Comparison of ENCODE assay signal across 26 cellular contexts in the genomic region with DNA sequence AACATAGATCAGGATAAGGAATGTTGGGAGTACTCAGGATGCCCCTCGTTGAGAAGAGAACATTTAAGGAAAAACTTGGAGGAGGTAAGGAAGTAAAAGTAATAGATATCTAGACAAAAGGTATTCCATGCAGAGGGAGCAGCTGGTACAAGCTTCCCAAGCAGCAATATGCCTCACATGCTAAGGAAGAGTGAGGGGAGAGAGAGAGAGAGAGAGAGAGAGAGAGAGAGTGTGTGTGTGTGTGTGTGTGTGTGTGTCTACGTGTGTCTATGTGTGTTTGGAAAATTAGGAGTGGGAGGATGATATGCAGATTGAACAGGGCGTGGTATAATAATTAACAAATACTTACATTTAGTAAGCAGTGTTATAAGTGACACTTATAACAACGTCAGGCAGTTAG.
"Had no signal": no experiment of that assay in that cellular context is flagged by ENCODE, and none has a peak within 500 bp of the region (broad histone marks: within the 10 kb centered on the region; RNA-seq: fewer than 3 reads in every experiment).

No MANE protein-coding gene starts in this region.

- H3K9me3 ChIP-seq: adrenal gland, ascending aorta, breast epithelium, colonic mucosa, gastrocnemius medialis had no signal

- H3K36me3 ChIP-seq: adrenal gland, ascending aorta, breast epithelium, cardiac muscle cell, colonic mucosa, gastrocnemius medialis, heart left ventricle had no signal

- H3K4me3 ChIP-seq: adrenal gland, ascending aorta, breast epithelium, cardiac muscle cell, colonic mucosa, gastrocnemius medialis, heart left ventricle had no signal

- DNase-seq: activated CD4-positive, alpha-beta memory T cell treated with anti-CD3 and anti-CD28 coated beads for 36 hours; activated CD4-positive, alpha-beta T cell treated with anti-CD3 and anti-CD28 coated beads for 36 hours; activated CD4-positive, CD25-positive, alpha-beta regulatory T cell; activated CD4-positive, CD25-positive, alpha-beta regulatory T cell treated with anti-CD3 and anti-CD28 coated beads, Interleukin-2, amount 50 U/mL, for 72 hours; activated CD8-positive, alpha-beta memory T cell treated with anti-CD3 and anti-CD28 coated beads, Interleukin-2, amount 10 ng/mL, durations not matched to agents 7 days and 5 days; activated CD8-positive, alpha-beta memory T cell treated with anti-CD3 and anti-CD28 coated beads, Interleukin-2, amount 50 U/mL, for 4 hours; activated CD8-positive, alpha-beta T cell treated with anti-CD3 and anti-CD28 coated beads, Interleukin-2, amount 10 ng/mL, durations not matched to agents 7 days and 5 days; activated effector memory CD4-positive, alpha-beta T cell treated with anti-CD3 and anti-CD28 coated beads, Interleukin-2, amount 50 U/mL, for 16 hours; activated naive CD4-positive, alpha-beta T cell treated with anti-CD3 and anti-CD28 coated beads for 36 hours; activated naive CD8-positive, alpha-beta T cell treated with anti-CD3 and anti-CD28 coated beads for 36 hours; activated naive CD8-positive, alpha-beta T cell treated with anti-CD3 and anti-CD28 coated beads, Interleukin-2, amount 50 U/mL, for 24 hours; activated T-cell treated with anti-CD3 and anti-CD28 coated beads, Interleukin-2, amount 50 U/mL, for 1 hour; activated T-cell treated with anti-CD3 and anti-CD28 coated beads, Interleukin-2, amount 50 U/mL, for 48 hours; adrenal gland; central memory CD4-positive, alpha-beta T cell; cerebellar nuclear complex; colonic mucosa; effector CD8-positive, alpha-beta T cell; foreskin keratinocyte; gastrocnemius medialis; glutamatergic neuron; heart left ventricle; T-helper 2 cell had no signal

- H3K27me3 ChIP-seq: adrenal gland, ascending aorta, breast epithelium, cardiac muscle cell, colonic mucosa had no signal

- H3K4me1 ChIP-seq: breast epithelium, foreskin keratinocyte had no signal

- H3K27ac ChIP-seq: ascending aorta, breast epithelium, cardiac muscle cell, colonic mucosa, foreskin keratinocyte, gastrocnemius medialis, heart left ventricle had no signal
